ENCODE assay signal across 10 cellular contexts in genomic region chr5:14258840-14259239, GRCh38.
DNase-seq lines count a peak whose midpoint lies in the region; ATAC-seq lines count a peak whose summit lies in the region.
"Had no signal": no experiment of that assay in that cellular context is flagged by ENCODE, and none has a peak within 500 bp of the region (broad histone marks: within the 10 kb centered on the region; RNA-seq: fewer than 3 reads in every experiment).

No MANE protein-coding gene starts in this region.

- peaks cover 12% of the 10 kb centered on the region for H3K9me3 Mint-ChIP-seq in activated CD4-positive, alpha-beta T cell treated with anti-CD3 and anti-CD28 coated beads, Interleukin-2, amount 10 ng/mL, durations not matched to agents 7 days and 5 days

- no peak overlapping the region for H3K27ac Mint-ChIP-seq in activated CD4-positive, alpha-beta T cell treated with anti-CD3 and anti-CD28 coated beads, Interleukin-2, amount 10 ng/mL, durations not matched to agents 7 days and 5 days

- H3K4me1 Mint-ChIP-seq in activated CD4-positive, alpha-beta T cell treated with anti-CD3 and anti-CD28 coated beads, Interleukin-2, amount 10 ng/mL, durations not matched to agents 7 days and 5 days, result peaks cover 5% of the 10 kb centered on the region

- CTCF ChIA-PET in activated CD4-positive, alpha-beta T cell treated with anti-CD3 and anti-CD28 coated beads, Interleukin-2, amount 10 ng/mL, durations not matched to agents 7 days and 5 days (lab: Charles Lee), result interaction anchor here (1.0 kb wide), 1 partner anchor 9 kb away, joined by 3 read pairs; no protein-coding TSS in a partner anchor

- H3K4me3 ChIP-seq in ACC112 (ENCODE audit: low read depth, low read length), result no peak overlapping the region

- H3K27me3 Mint-ChIP-seq in activated CD4-positive, alpha-beta T cell treated with anti-CD3 and anti-CD28 coated beads, Interleukin-2, amount 10 ng/mL, durations not matched to agents 7 days and 5 days, result peaks cover 14% of the 10 kb centered on the region

- H3K79me2 ChIP-seq in ACC112 (ENCODE audit: control insufficient read depth, insufficient read depth, low read length, unreplicated experiment), result peaks cover 99% of the 10 kb centered on the region

- in situ Hi-C loops in KBM-7 (cut with MboI; ENCODE audit: low pct_unique_long_range_greater_than_20kb, low sequenced_read_pairs), result loop anchor here (25.0 kb wide), 1 partner anchor 272 kb away; no protein-coding TSS in a partner anchor

- peaks cover 4% of the 10 kb centered on the region for H3K36me3 Mint-ChIP-seq in activated CD4-positive, alpha-beta T cell treated with anti-CD3 and anti-CD28 coated beads, Interleukin-2, amount 10 ng/mL, durations not matched to agents 7 days and 5 days (ENCODE audit: low read depth)

- POLR2A ChIA-PET in activated CD4-positive, alpha-beta T cell treated with anti-CD3 and anti-CD28 coated beads, Interleukin-2, amount 10 ng/mL, durations not matched to agents 7 days and 5 days (lab: Charles Lee), result no interaction called here

- ATAC-seq in GM19395 (IDR thresholded peaks at IDR 0.05; ENCODE audit: unreplicated experiment), result peak; percentile 60
- ATAC-seq in HG03432 (IDR thresholded peaks at IDR 0.05; ENCODE audit: unreplicated experiment), result peak; percentile 57

- peak; percentile 47 for DNase-seq in germinal center (ENCODE audit: low spot score)
- DNase-seq in KBM-7, result no peak
- DNase-seq in GOT3 (lab: John Stamatoyannopoulos, UW), result no peak
- DNase-seq in activated CD4-positive, CD25-positive, alpha-beta regulatory T cell (lab: John Stamatoyannopoulos, UW), result no peak
- no peak for DNase-seq in activated CD4-positive, alpha-beta T cell treated with anti-CD3 and anti-CD28 coated beads, Interleukin-2, amount 10 ng/mL, durations not matched to agents 7 days and 5 days
- DNase-seq: activated naive CD4-positive, alpha-beta T cell treated with Interleukin-2 at 50 U/mL for 16 hours had no signal

- H3K27me3 ChIP-seq in ACC112 (ENCODE audit: insufficient read depth, low read length), result no peaks in the 10 kb centered on the region

- H3K27ac ChIP-seq in ACC112 (ENCODE audit: low read depth, low read length), result 0 out of 2 replicates have a peak overlapping the region, but pooled peaks have one; percentile 35
- H3K27ac ChIP-seq: C4-2B had no signal

- no peak overlapping the region for H2AFZ ChIP-seq in ACC112 (ENCODE audit: low read length, unreplicated experiment)

- peaks cover 68% of the 10 kb centered on the region for H3K4me1 ChIP-seq in ACC112 (ENCODE audit: control insufficient read depth, insufficient read depth, low read length, unreplicated experiment)

- no peak overlapping the region for H3K4me3 Mint-ChIP-seq in activated CD4-positive, alpha-beta T cell treated with anti-CD3 and anti-CD28 coated beads, Interleukin-2, amount 10 ng/mL, durations not matched to agents 7 days and 5 days

- H3K36me3 ChIP-seq in ACC112 (ENCODE audit: insufficient read depth, low read length), result peaks cover 28% of the 10 kb centered on the region
